In the genomic region with DNA sequence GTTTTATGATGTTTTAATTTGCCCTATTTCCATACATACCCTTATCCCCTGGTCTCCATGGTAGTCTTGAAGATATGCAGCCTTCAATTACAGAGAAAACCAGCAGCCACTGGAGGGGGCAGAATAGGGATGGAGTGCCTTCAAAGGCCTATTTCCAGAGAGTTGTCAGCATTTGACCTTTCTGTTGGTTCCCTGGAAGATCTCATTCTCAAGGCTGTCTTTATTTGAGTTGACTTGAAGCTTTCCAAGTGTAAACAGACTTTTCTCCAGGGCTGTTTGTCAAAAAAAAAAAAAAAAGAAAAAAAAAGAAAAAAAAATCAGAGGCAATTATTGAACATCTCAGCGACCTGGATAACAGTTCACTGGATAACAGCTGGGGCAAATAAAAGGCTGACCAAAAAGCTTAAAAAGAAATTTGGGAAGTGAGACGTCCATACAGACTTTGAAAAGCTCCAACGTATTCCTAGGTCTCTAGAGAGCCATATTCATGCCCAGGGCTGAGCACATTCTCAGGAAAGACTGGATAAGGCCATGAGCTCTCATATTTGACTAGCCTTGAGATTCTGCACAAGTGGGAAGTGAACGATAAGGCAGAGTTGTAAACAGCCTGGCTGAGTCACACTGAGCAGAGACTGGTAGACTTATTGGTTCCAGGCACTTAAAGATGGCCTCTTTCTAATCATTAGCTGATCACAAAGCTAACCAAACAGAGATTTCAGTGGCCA, we compare ENCODE assay signal across 1 cellular context.
A peak's percentile ranks its signal among the peaks of the same experiment; 100 is the strongest.
TF ChIP-seq lines count a peak whose summit lies in the region.

No MANE protein-coding gene starts in this region.

TF ChIP-seq in IMR-90, 13 proteins besides CTCF, POLR2A, EP300 and RAD21:
- TF ChIP-seq SMC3 (IDR thresholded peaks at IDR 0.05; ENCODE audit: low read depth, low read length) (no peak), FOS (IDR thresholded peaks at IDR 0.05; ENCODE audit: low read depth, low read length) (peak; percentile 16; the same call in 1 of the 2 replicates)
